Comparison of ENCODE assay signal across 19 cellular contexts in the genomic region with DNA sequence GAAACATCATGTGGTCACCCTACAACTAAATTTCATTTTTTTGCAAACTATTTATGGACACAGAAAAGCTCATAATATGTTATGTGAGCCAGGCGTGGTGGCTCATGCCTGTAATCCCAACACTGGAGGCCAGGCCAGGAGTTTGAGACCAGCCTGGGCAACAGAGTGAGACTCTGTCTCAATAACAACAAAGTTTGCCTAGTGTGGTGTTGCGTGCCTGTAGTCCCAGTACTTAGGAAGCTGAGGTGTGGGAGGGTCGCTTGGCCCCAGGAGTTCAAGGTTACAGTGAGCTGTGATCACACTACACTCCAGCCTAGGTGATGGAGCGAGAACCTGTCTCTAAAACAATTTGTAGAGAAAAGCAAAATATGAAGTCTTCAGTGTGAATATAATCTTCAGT.
"Had no signal": no experiment of that assay in that cellular context is flagged by ENCODE, and none has a peak within 500 bp of the region (broad histone marks: within the 10 kb centered on the region; RNA-seq: fewer than 3 reads in every experiment).

No MANE protein-coding gene starts in this region.

- H3K27ac ChIP-seq: esophagus squamous epithelium, right atrium auricular region had no signal

- H3K27me3 Mint-ChIP-seq: activated CD4-positive, alpha-beta T cell treated with anti-CD3 and anti-CD28 coated beads, Interleukin-2, amount 10 ng/mL, durations not matched to agents 7 days and 5 days; activated naive CD8-positive, alpha-beta T cell treated with anti-CD3 and anti-CD28 coated beads, Interleukin-2, amount 10 ng/mL, durations not matched to agents 7 days and 5 days had no signal

- FAIRE-seq: endothelial cell of umbilical vein, TTC549, urothelium cell line had no signal

- ATAC-seq: activated T-cell treated with anti-CD3 and anti-CD28 coated beads, Interleukin-2, amount 50 U/mL, for 4 hours; left ventricle myocardium superior; natural killer cell; WTC11 had no signal

- H3K9me3 Mint-ChIP-seq: activated naive CD8-positive, alpha-beta T cell treated with anti-CD3 and anti-CD28 coated beads, Interleukin-2, amount 10 ng/mL, durations not matched to agents 7 days and 5 days; activated T-cell treated with anti-CD3 and anti-CD28 coated beads, Interleukin-2, amount 50 U/mL, for 4 hours; natural killer cell had no signal

- H3K4me3 ChIP-seq: esophagus squamous epithelium, right atrium auricular region had no signal

- H3K9me3 ChIP-seq: esophagus squamous epithelium, right atrium auricular region had no signal

- DNase-seq: activated CD4-positive, alpha-beta T cell treated with anti-CD3 and anti-CD28 coated beads, Interleukin-2, amount 10 ng/mL, durations not matched to agents 7 days and 5 days; activated effector memory CD4-positive, alpha-beta T cell treated with anti-CD3 and anti-CD28 coated beads, Interleukin-2, amount 50 U/mL, for 16 hours; activated naive CD8-positive, alpha-beta T cell treated with anti-CD3 and anti-CD28 coated beads, Interleukin-2, amount 10 ng/mL, durations not matched to agents 7 days and 5 days; activated T-cell treated with anti-CD3 and anti-CD28 coated beads, Interleukin-2, amount 50 U/mL, for 4 hours; anterior cingulate cortex; cortex of kidney; effector CD4-positive, alpha-beta T cell; esophagus squamous epithelium; hypothalamus; left ventricle myocardium superior; mesendoderm; natural killer cell; posterior cingulate gyrus; stimulated activated CD4-positive, alpha-beta T cell treated with anti-CD3 and anti-CD28 coated beads, Interleukin-4, amount 100 ng/mL, for 1 hour had no signal

- H3K36me3 Mint-ChIP-seq: natural killer cell had no signal

- H3K27ac Mint-ChIP-seq: activated CD4-positive, alpha-beta T cell treated with anti-CD3 and anti-CD28 coated beads, Interleukin-2, amount 10 ng/mL, durations not matched to agents 7 days and 5 days; activated naive CD8-positive, alpha-beta T cell treated with anti-CD3 and anti-CD28 coated beads, Interleukin-2, amount 10 ng/mL, durations not matched to agents 7 days and 5 days; WTC11 had no signal

- H3K27me3 ChIP-seq: esophagus squamous epithelium, right atrium auricular region had no signal

- H3K4me3 Mint-ChIP-seq: activated CD4-positive, alpha-beta T cell treated with anti-CD3 and anti-CD28 coated beads, Interleukin-2, amount 10 ng/mL, durations not matched to agents 7 days and 5 days; activated naive CD8-positive, alpha-beta T cell treated with anti-CD3 and anti-CD28 coated beads, Interleukin-2, amount 10 ng/mL, durations not matched to agents 7 days and 5 days; activated T-cell treated with anti-CD3 and anti-CD28 coated beads, Interleukin-2, amount 50 U/mL, for 4 hours; natural killer cell; WTC11 had no signal
